In genomic region chr17:81533713-81534141, GRCh38 we compare ENCODE assay signal across 16 cellular contexts. TPM values are rescaled to one million over a fixed set of nuclear protein-coding genes. Genes with fewer than 3 reads are reported as not detected.
DNase-seq lines count a peak whose midpoint lies in the region; ATAC-seq and TF ChIP-seq lines count a peak whose summit lies in the region.
"Had no signal": no experiment of that assay in that cellular context is flagged by ENCODE, and none has a peak within 500 bp of the region (broad histone marks: within the 10 kb centered on the region; RNA-seq: fewer than 3 reads in every experiment).

No MANE protein-coding gene starts in this region.

- H3K27me3 Mint-ChIP-seq in activated naive CD4-positive, alpha-beta T cell treated with anti-CD3 and anti-CD28 coated beads, Interleukin-2, amount 50 U/mL, for 24 hours = peaks cover 2% of the 10 kb centered on the region
- no peaks in the 10 kb centered on the region for H3K27me3 Mint-ChIP-seq in chondrocyte (ENCODE audit: low read depth)

- H3F3A ChIP-seq in Loucy (ENCODE audit: low read depth) = peaks cover 4% of the 10 kb centered on the region; the same call in 1 of the 2 replicates

- H3K4me2 ChIP-seq in Loucy (ENCODE audit: low read depth, low read length, poor library complexity, severe bottlenecking) (peak overlapping the region; percentile 67), neuronal stem cell (ENCODE audit: insufficient read depth, low read length, poor library complexity, severe bottlenecking) (no peak overlapping the region)

- no peaks in the 10 kb centered on the region for H3K36me3 Mint-ChIP-seq in activated naive CD4-positive, alpha-beta T cell treated with anti-CD3 and anti-CD28 coated beads, Interleukin-2, amount 50 U/mL, for 24 hours
- peaks cover 2% of the 10 kb centered on the region for H3K36me3 Mint-ChIP-seq in chondrocyte (ENCODE audit: low read depth)
- H3K36me3 Mint-ChIP-seq: IgD-negative memory B cell had no signal

- H4K20me1 ChIP-seq in Loucy (ENCODE audit: insufficient read depth, low read length, poor library complexity, severe bottlenecking) = no peaks in the 10 kb centered on the region

- H2BK120ac ChIP-seq in neuronal stem cell (ENCODE audit: low read depth, low read length) = no peak overlapping the region

- H3K4me1 Mint-ChIP-seq in activated naive CD4-positive, alpha-beta T cell treated with anti-CD3 and anti-CD28 coated beads, Interleukin-2, amount 50 U/mL, for 24 hours = no peaks in the 10 kb centered on the region
- peaks cover 7% of the 10 kb centered on the region for H3K4me1 Mint-ChIP-seq in chondrocyte (ENCODE audit: low read depth)
- H3K4me1 Mint-ChIP-seq: CD4-positive, alpha-beta memory T cell had no signal

- WGBS in neuronal stem cell (ENCODE audit: extremely low coverage in 2 of 2, insufficient read length in 2 of 2, insufficient replicate concordance in 1 of 2), 2 donors = no CpG with 5 or more reads among the region's 14 CpGs
- WGBS in spleen, 5 donors = 40 to 56% (median 51%) methylated on average over 4 to 14 of the region's 14 CpGs

- H3K4me1 ChIP-seq in Loucy (ENCODE audit: insufficient read depth, low read length, poor library complexity, severe bottlenecking) (peaks cover 15% of the 10 kb centered on the region), neuronal stem cell (ENCODE audit: control insufficient read depth in 2 of 2, insufficient read depth in 1 of 2, low read depth in 1 of 2, low read length in 2 of 2) (peaks cover 2 to 6% of the 10 kb centered on the region in 2 donors), spleen (peaks cover 9 to 36% (median 22%) of the 10 kb centered on the region in 6 donors)
- H3K4me1 ChIP-seq: HAP-1 had no signal

- H4K91ac ChIP-seq in neuronal stem cell (ENCODE audit: low read depth, low read length, poor library complexity) = no peak overlapping the region

- H3K9me3 Mint-ChIP-seq in activated naive CD4-positive, alpha-beta T cell treated with anti-CD3 and anti-CD28 coated beads, Interleukin-2, amount 50 U/mL, for 24 hours = no peaks in the 10 kb centered on the region
- no peaks in the 10 kb centered on the region for H3K9me3 Mint-ChIP-seq in chondrocyte (ENCODE audit: low read depth)
- H3K9me3 Mint-ChIP-seq: CD4-positive, alpha-beta memory T cell; IgD-negative memory B cell had no signal

- H3K79me2 ChIP-seq in Loucy (ENCODE audit: insufficient read depth, low read length) = no peaks in the 10 kb centered on the region

- H3K36me3 ChIP-seq in Loucy (ENCODE audit: insufficient read depth, low read length) (no peaks in the 10 kb centered on the region), neuronal stem cell (replicated peaks in 1 of 2; ENCODE audit: control insufficient read depth in 2 of 2, insufficient read depth in 2 of 2, low read length in 2 of 2) (no peaks in the 10 kb centered on the region), spleen (peaks cover 0 to 10% (median 7%) of the 10 kb centered on the region in 6 donors)
- H3K36me3 ChIP-seq: HAP-1 had no signal

- no peaks in the 10 kb centered on the region for H3K9me2 ChIP-seq in Loucy (replicated peaks; ENCODE audit: low read depth, low read length)

- no peak overlapping the region for H3K23ac ChIP-seq in neuronal stem cell (ENCODE audit: low read depth, low read length, poor library complexity)

- peaks cover 6% of the 10 kb centered on the region for H3K79me1 ChIP-seq in neuronal stem cell (ENCODE audit: low read depth, low read length)

- no peak overlapping the region for H3K27ac ChIP-seq in neuronal stem cell (replicated peaks; ENCODE audit: low read length)
- H3K27ac ChIP-seq in spleen = no peak overlapping the region

- H3K4me3 ChIP-seq in Loucy (ENCODE audit: low read length, poor library complexity, severe bottlenecking) (peak overlapping the region; percentile 1), neuronal stem cell (ENCODE audit: low read length in 2 of 2) (no peak overlapping the region), spleen (no peak overlapping the region)
- H3K4me3 ChIP-seq: HAP-1 had no signal

- no peak for DNase-seq in activated naive CD4-positive, alpha-beta T cell treated with anti-CD3 and anti-CD28 coated beads, Interleukin-2, amount 50 U/mL, for 16 hours
- DNase-seq in chondrocyte (ENCODE audit: low spot score) = no peak
- DNase-seq in neuronal stem cell (ENCODE audit: low spot score) = no peak
- no peak for DNase-seq in spleen
- DNase-seq: AML-193; CD4-positive, alpha-beta memory T cell; EL; NCI-H345; NCI-H526 treated with DMSO at 0.1 percent for 48 hours; SHP77 treated with DMSO at 0.1 percent for 48 hours had no signal

- intact Hi-C loops in spleen (cut with DNase I; ENCODE audit: low total_unique reads) = no loop called here

- H3K27ac Mint-ChIP-seq in activated naive CD4-positive, alpha-beta T cell treated with anti-CD3 and anti-CD28 coated beads, Interleukin-2, amount 50 U/mL, for 24 hours = peak overlapping the region; percentile 70
- peak overlapping the region; percentile 4 for H3K27ac Mint-ChIP-seq in chondrocyte (ENCODE audit: unreplicated experiment)
- H3K27ac Mint-ChIP-seq: CD4-positive, alpha-beta memory T cell had no signal

- ATAC-seq in GM19351 (IDR thresholded peaks at IDR 0.05; ENCODE audit: unreplicated experiment) (no peak), HG03196 (IDR thresholded peaks at IDR 0.05; ENCODE audit: unreplicated experiment) (no peak)

- peak overlapping the region; percentile 71 for H3K14ac ChIP-seq in neuronal stem cell (ENCODE audit: low read length)

- H2AFZ ChIP-seq in Loucy (ENCODE audit: low read length) (no peak overlapping the region), neuronal stem cell (ENCODE audit: low read length) (no peak overlapping the region)

- peak overlapping the region; percentile 35 for H3K9ac ChIP-seq in Loucy (ENCODE audit: low read depth, low read length, poor library complexity, severe bottlenecking)
- H3K9ac ChIP-seq in neuronal stem cell (ENCODE audit: low read depth, low read length, poor library complexity) = no peak overlapping the region

- no peak overlapping the region for H3K4me3 Mint-ChIP-seq in activated naive CD4-positive, alpha-beta T cell treated with anti-CD3 and anti-CD28 coated beads, Interleukin-2, amount 50 U/mL, for 24 hours
- no peak overlapping the region for H3K4me3 Mint-ChIP-seq in chondrocyte (ENCODE audit: unreplicated experiment)
- H3K4me3 Mint-ChIP-seq: CD4-positive, alpha-beta memory T cell; IgD-negative memory B cell had no signal

- H3K9me3 ChIP-seq in Loucy (ENCODE audit: insufficient read depth, low read depth, low read length) (no peaks in the 10 kb centered on the region), neuronal stem cell (replicated peaks in 1 of 2; ENCODE audit: control insufficient read depth in 2 of 2, insufficient read depth in 1 of 2, low read depth in 1 of 2, low read length in 2 of 2) (peaks cover 0 to 6% of the 10 kb centered on the region in 2 donors), spleen (no peaks in the 10 kb centered on the region)
- H3K9me3 ChIP-seq: HAP-1 had no signal

- no peak overlapping the region for H2BK12ac ChIP-seq in neuronal stem cell (ENCODE audit: low read length)

- H3K18ac ChIP-seq in neuronal stem cell (ENCODE audit: low read length) = peak overlapping the region; percentile 48

- no peak overlapping the region for H3K4ac ChIP-seq in neuronal stem cell (ENCODE audit: low read length)

- H2BK15ac ChIP-seq in neuronal stem cell (ENCODE audit: low read length) = no peak overlapping the region

- TF ChIP-seq CTCF in Loucy (conservative IDR thresholded peaks at IDR 0.05; ENCODE audit: low read length) = no peak
- TF ChIP-seq CTCF in chondrocyte (IDR thresholded peaks at IDR 0.05) = no peak
- TF ChIP-seq CTCF in spleen (IDR thresholded peaks at IDR 0.05 in 8 of 11, conservative IDR thresholded peaks at IDR 0.05 in 3 of 11) = no peak

- TF ChIP-seq POLR2A in spleen (IDR thresholded peaks at IDR 0.05) = no peak

- peak overlapping the region; percentile 70 for H2AK5ac ChIP-seq in neuronal stem cell (ENCODE audit: low read depth, low read length)

- H2BK5ac ChIP-seq in neuronal stem cell (ENCODE audit: low read length) = no peak overlapping the region

- H4K8ac ChIP-seq in neuronal stem cell (ENCODE audit: low read depth, low read length) = no peak overlapping the region

- no peaks in the 10 kb centered on the region for H3K27me3 ChIP-seq in Loucy (ENCODE audit: insufficient read depth, low read length, poor library complexity, severe bottlenecking)
- H3K27me3 ChIP-seq in neuronal stem cell (ENCODE audit: control insufficient read depth in 3 of 3, insufficient read depth in 3 of 3, low read depth in 1 of 3, low read length in 3 of 3) = peaks cover 1 to 22% (median 6%) of the 10 kb centered on the region in 3 experiments
- H3K27me3 ChIP-seq in spleen (replicated peaks in 1 of 7) = peaks cover 0 to 49% (median 25%) of the 10 kb centered on the region in 7 donors

RNA-seq across cellular contexts. Expression of gene FSCN2, which starts 5.5 kb away (rescaled TPM):
- total RNA-seq in chondrocyte (4.1 to 6.1 TPM (median 5.3 TPM) in 3 replicates), spleen (1 to 10 TPM; 1.2 to 4.0 (median 2.8) TPM)
- 0.20 TPM for polyA plus RNA-seq in neuronal stem cell (2013, experiment 1 of 2)
- 0.25 TPM for polyA plus RNA-seq in neuronal stem cell (2013, experiment 2 of 2)
- 1 to 10 TPM in 1 of 3 donors, under 1 TPM in 2; 0.41 to 2.6 (median 0.76) TPM for polyA plus RNA-seq in spleen

RNA-seq across cellular contexts. Expression of gene FAAP100, which starts 18.4 kb away (rescaled TPM):
- total RNA-seq in chondrocyte = 39.8 to 62.7 TPM (median 43.1 TPM) in 3 replicates
- 11.8 TPM for polyA plus RNA-seq in neuronal stem cell (2013, experiment 1 of 2)
- 12.1 TPM for polyA plus RNA-seq in neuronal stem cell (2013, experiment 2 of 2)
- total RNA-seq in spleen = 10 to 100 TPM; 36.8 to 59.2 (median 50.2) TPM
- polyA plus RNA-seq in spleen = 10 to 100 TPM; 32.2 to 77.2 (median 52.0) TPM

RNA-seq across cellular contexts. Expression of gene ACTG1, which starts 21.1 kb away (rescaled TPM):
- total RNA-seq in chondrocyte (3,639 to 4,575 TPM (median 4,567 TPM) in 3 replicates), spleen (1,000 to 10,000 TPM; 1,726 to 6,270 (median 2,803) TPM)
- 5,937 TPM for polyA plus RNA-seq in neuronal stem cell (2013, experiment 1 of 2)
- 5,622 TPM for polyA plus RNA-seq in neuronal stem cell (2013, experiment 2 of 2)
- 1,000 to 10,000 TPM; 1,119 to 1,902 (median 1,793) TPM for polyA plus RNA-seq in spleen
